16 cellular contexts compared by ENCODE assay signal in genomic region chr4:2943364-2944090, GRCh38. TPM values are rescaled to one million over a fixed set of nuclear protein-coding genes. Genes with fewer than 3 reads are reported as not detected.
DNase-seq lines count a peak whose midpoint lies in the region; ATAC-seq and TF ChIP-seq lines count a peak whose summit lies in the region.
"Had no signal": no experiment of that assay in that cellular context is flagged by ENCODE, and none has a peak within 500 bp of the region (broad histone marks: within the 10 kb centered on the region; RNA-seq: fewer than 3 reads in every experiment).

No MANE protein-coding gene starts in this region.

- POLR2A ChIA-PET in RWPE1 (lab: Yijun Ruan, JAX; ENCODE audit: low non-redundant PET) (no interaction called here), MCF 10A (lab: Yijun Ruan, JAX) (interaction anchor here (1.7 to 2.1 kb wide), 2 partner anchors 8 to 14 kb away, joined by 5 to 12 read pairs; no protein-coding TSS in a partner anchor)

- no peak for DNase-seq in activated naive CD4-positive, alpha-beta T cell treated with anti-CD3 and anti-CD28 coated beads for 36 hours
- no peak for DNase-seq in activated naive CD4-positive, alpha-beta T cell (lab: John Stamatoyannopoulos, UW)
- DNase-seq in RWPE1 (ENCODE audit: low spot score) (no peak), glutamatergic neuron (no peak), H4 (ENCODE audit: low spot score) (no peak), MCF 10A (ENCODE audit: unreplicated experiment) (no peak)
- DNase-seq in stimulated activated naive CD8-positive, alpha-beta T cell treated with anti-CD3 and anti-CD28 coated beads, Interleukin-15, amount 100 ng/mL, for 72 hours, result no peak
- no peak for DNase-seq in stimulated activated CD4-positive, alpha-beta T cell treated with anti-CD3 and anti-CD28 coated beads, Interleukin-4, amount 100 ng/mL, for 24 hours
- DNase-seq: cortex of kidney, GDM1, NCI-H2227 treated with DMSO at 0.1 percent for 48 hours, Right ventricle myocardium superior had no signal

- H3K36me3 Mint-ChIP-seq in activated naive CD4-positive, alpha-beta T cell treated with anti-CD3 and anti-CD28 coated beads for 36 hours (ENCODE audit: low read depth), result peaks cover 50% of the 10 kb centered on the region
- H3K36me3 Mint-ChIP-seq in glutamatergic neuron (ENCODE audit: unreplicated experiment) (peaks cover 3% of the 10 kb centered on the region), MCF 10A (ENCODE audit: insufficient read depth, unreplicated experiment) (peaks cover 98% of the 10 kb centered on the region)

- BruUV-seq in MCF 10A (replicated peaks; lab: Mats Ljungman, UMichigan), result no TSS peak

- no peak for ATAC-seq in stimulated activated naive CD8-positive, alpha-beta T cell treated with anti-CD3 and anti-CD28 coated beads, Interleukin-15, amount 100 ng/mL, for 72 hours
- ATAC-seq: activated CD4-positive, CD25-positive, alpha-beta regulatory T cell treated with anti-CD3 and anti-CD28 coated beads, Interleukin-2, amount 50 U/mL, for 24 hours; gastroesophageal sphincter had no signal

- intact Hi-C loops in activated naive CD4-positive, alpha-beta T cell treated with anti-CD3 and anti-CD28 coated beads for 36 hours (cut with micrococcal nuclease), result no loop called here
- intact Hi-C loops in MCF 10A (cut with micrococcal nuclease), result no loop called here

- H3K9me3 Mint-ChIP-seq in activated naive CD4-positive, alpha-beta T cell treated with anti-CD3 and anti-CD28 coated beads for 36 hours, result no peaks in the 10 kb centered on the region
- H3K9me3 Mint-ChIP-seq in glutamatergic neuron (ENCODE audit: unreplicated experiment) (no peaks in the 10 kb centered on the region), MCF 10A (ENCODE audit: unreplicated experiment) (no peaks in the 10 kb centered on the region)
- no peaks in the 10 kb centered on the region for H3K9me3 Mint-ChIP-seq in stimulated activated naive CD8-positive, alpha-beta T cell treated with anti-CD3 and anti-CD28 coated beads, Interleukin-15, amount 100 ng/mL, for 72 hours
- H3K9me3 Mint-ChIP-seq: GM23338 had no signal

- H3K27ac Mint-ChIP-seq in activated naive CD4-positive, alpha-beta T cell treated with anti-CD3 and anti-CD28 coated beads for 36 hours, result peak overlapping the region; percentile 71
- H3K27ac Mint-ChIP-seq in glutamatergic neuron (ENCODE audit: unreplicated experiment), result peak overlapping the region; percentile 33
- H3K27ac Mint-ChIP-seq in stimulated activated naive CD8-positive, alpha-beta T cell treated with anti-CD3 and anti-CD28 coated beads, Interleukin-15, amount 100 ng/mL, for 72 hours, result peak overlapping the region; percentile 5 to 72
- no peak overlapping the region for H3K27ac Mint-ChIP-seq in MCF 10A (ENCODE audit: low read depth, unreplicated experiment)
- H3K27ac Mint-ChIP-seq: GM23338 had no signal

- H3K4me3 Mint-ChIP-seq in activated naive CD4-positive, alpha-beta T cell treated with anti-CD3 and anti-CD28 coated beads for 36 hours, result no peak overlapping the region
- H3K4me3 Mint-ChIP-seq in glutamatergic neuron (ENCODE audit: unreplicated experiment) (no peak overlapping the region), MCF 10A (ENCODE audit: unreplicated experiment) (no peak overlapping the region)
- H3K4me3 Mint-ChIP-seq in stimulated activated naive CD8-positive, alpha-beta T cell treated with anti-CD3 and anti-CD28 coated beads, Interleukin-15, amount 100 ng/mL, for 72 hours, result no peak overlapping the region
- H3K4me3 Mint-ChIP-seq: GM23338 had no signal

- TF ChIP-seq CTCF in RWPE1 (conservative IDR thresholded peaks at IDR 0.05; ENCODE audit: low read depth), result no peak
- TF ChIP-seq CTCF in glutamatergic neuron (IDR thresholded peaks at IDR 0.05; ENCODE audit: partially characterized antibody, unreplicated experiment), result no peak
- TF ChIP-seq CTCF in MCF 10A (IDR thresholded peaks at IDR 0.05; ENCODE audit: unreplicated experiment), result no peak

- no peaks in the 10 kb centered on the region for H3K27me3 Mint-ChIP-seq in activated naive CD4-positive, alpha-beta T cell treated with anti-CD3 and anti-CD28 coated beads for 36 hours (ENCODE audit: low read depth)
- H3K27me3 Mint-ChIP-seq in glutamatergic neuron (ENCODE audit: unreplicated experiment) (peaks cover 5% of the 10 kb centered on the region), MCF 10A (ENCODE audit: insufficient read depth, unreplicated experiment) (no peaks in the 10 kb centered on the region)
- H3K27me3 Mint-ChIP-seq in stimulated activated naive CD8-positive, alpha-beta T cell treated with anti-CD3 and anti-CD28 coated beads, Interleukin-15, amount 100 ng/mL, for 72 hours, result no peaks in the 10 kb centered on the region

- CTCF ChIA-PET in activated naive CD4-positive, alpha-beta T cell treated with anti-CD3 and anti-CD28 coated beads for 36 hours (lab: Charles Lee), result interaction anchor here (2.4 kb wide), 1 partner anchor 12 kb away, joined by 9 read pairs; no protein-coding TSS in a partner anchor
- CTCF ChIA-PET in RWPE1 (lab: Yijun Ruan, JAX), result interaction anchor here (0.5 to 0.7 kb wide), 2 partner anchors 12 to 88 kb away, joined by 3 read pairs; no protein-coding TSS in a partner anchor
- CTCF ChIA-PET in MCF 10A (lab: Yijun Ruan, JAX), result interaction anchor here (0.6 kb wide), 1 partner anchor 393 kb away, joined by 3 read pairs; no protein-coding TSS in a partner anchor

- H3K4me1 Mint-ChIP-seq in activated naive CD4-positive, alpha-beta T cell treated with anti-CD3 and anti-CD28 coated beads for 36 hours (ENCODE audit: low read depth), result peaks cover 12% of the 10 kb centered on the region
- H3K4me1 Mint-ChIP-seq in glutamatergic neuron (ENCODE audit: low read depth, unreplicated experiment) (no peaks in the 10 kb centered on the region), MCF 10A (ENCODE audit: insufficient read depth, unreplicated experiment) (peaks cover 14% of the 10 kb centered on the region)
- peaks cover 39% of the 10 kb centered on the region for H3K4me1 Mint-ChIP-seq in stimulated activated naive CD8-positive, alpha-beta T cell treated with anti-CD3 and anti-CD28 coated beads, Interleukin-15, amount 100 ng/mL, for 72 hours
- H3K4me1 Mint-ChIP-seq: GM23338 had no signal

- peak overlapping the region; percentile 92 for H3K27ac ChIP-seq in RWPE1
- H3K27ac ChIP-seq: prostate gland had no signal

RNA-seq across cellular contexts. Expression of gene NOP14, which starts 19.7 kb away (rescaled TPM):
- total RNA-seq in activated naive CD4-positive, alpha-beta T cell treated with anti-CD3 and anti-CD28 coated beads for 36 hours, result 10 to 100 TPM; 48.3 to 55.1 TPM
- 17.2 TPM for total RNA-seq in glutamatergic neuron (ENCODE audit: unreplicated experiment)
- total RNA-seq in H4 (2014; rRNA removed; shearing (Covaris generic)), result 15.8 and 18.8 TPM in 2 replicates
- total RNA-seq in MCF 10A (2022), result 44.0 and 65.6 TPM in 2 replicates

RNA-seq across cellular contexts. Expression of gene GRK4, which starts 19.8 kb away (rescaled TPM):
- 1 to 10 TPM; 1.3 to 2.1 TPM for total RNA-seq in activated naive CD4-positive, alpha-beta T cell treated with anti-CD3 and anti-CD28 coated beads for 36 hours
- total RNA-seq in glutamatergic neuron (ENCODE audit: unreplicated experiment) (34.5 TPM), MCF 10A (2022) (4.5 and 5.9 TPM in 2 replicates)
- 1.6 and 3.3 TPM in 2 replicates for total RNA-seq in H4 (2014; rRNA removed; shearing (Covaris generic))
